In the genomic region with DNA sequence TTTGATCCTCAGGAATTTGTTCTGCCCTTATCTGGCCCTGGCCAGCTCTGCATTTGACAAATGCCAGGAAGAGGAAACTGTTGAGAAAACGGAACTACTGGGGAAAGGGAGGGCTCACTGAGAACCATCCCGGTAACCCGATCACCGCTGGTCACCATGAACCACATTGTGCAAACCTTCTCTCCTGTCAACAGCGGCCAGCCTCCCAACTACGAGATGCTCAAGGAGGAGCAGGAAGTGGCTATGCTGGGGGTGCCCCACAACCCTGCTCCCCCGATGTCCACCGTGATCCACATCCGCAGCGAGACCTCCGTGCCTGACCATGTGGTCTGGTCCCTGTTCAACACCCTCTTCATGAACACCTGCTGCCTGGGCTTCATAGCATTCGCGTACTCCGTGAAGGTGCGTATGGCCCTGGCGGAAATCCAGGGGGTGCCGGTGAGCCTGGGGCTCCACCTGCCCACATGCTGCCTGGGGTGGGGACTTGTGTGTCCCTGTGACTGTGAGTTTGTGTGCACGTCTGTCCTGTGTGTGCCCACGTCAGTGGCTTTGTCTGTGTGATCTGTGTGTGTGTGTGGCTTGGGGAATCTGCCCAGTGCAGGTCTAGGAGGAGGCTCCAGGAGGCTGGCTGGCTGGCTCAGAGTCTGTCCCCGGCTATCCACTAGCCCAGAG, we compare ENCODE assay signal across 1 cellular context.
TF ChIP-seq lines count a peak whose summit lies in the region.

No MANE protein-coding gene starts in this region.

TF ChIP-seq in HEK293, 187 proteins besides CTCF, POLR2A, EP300 and RAD21:
- TF ChIP-seq, protein P1, sequence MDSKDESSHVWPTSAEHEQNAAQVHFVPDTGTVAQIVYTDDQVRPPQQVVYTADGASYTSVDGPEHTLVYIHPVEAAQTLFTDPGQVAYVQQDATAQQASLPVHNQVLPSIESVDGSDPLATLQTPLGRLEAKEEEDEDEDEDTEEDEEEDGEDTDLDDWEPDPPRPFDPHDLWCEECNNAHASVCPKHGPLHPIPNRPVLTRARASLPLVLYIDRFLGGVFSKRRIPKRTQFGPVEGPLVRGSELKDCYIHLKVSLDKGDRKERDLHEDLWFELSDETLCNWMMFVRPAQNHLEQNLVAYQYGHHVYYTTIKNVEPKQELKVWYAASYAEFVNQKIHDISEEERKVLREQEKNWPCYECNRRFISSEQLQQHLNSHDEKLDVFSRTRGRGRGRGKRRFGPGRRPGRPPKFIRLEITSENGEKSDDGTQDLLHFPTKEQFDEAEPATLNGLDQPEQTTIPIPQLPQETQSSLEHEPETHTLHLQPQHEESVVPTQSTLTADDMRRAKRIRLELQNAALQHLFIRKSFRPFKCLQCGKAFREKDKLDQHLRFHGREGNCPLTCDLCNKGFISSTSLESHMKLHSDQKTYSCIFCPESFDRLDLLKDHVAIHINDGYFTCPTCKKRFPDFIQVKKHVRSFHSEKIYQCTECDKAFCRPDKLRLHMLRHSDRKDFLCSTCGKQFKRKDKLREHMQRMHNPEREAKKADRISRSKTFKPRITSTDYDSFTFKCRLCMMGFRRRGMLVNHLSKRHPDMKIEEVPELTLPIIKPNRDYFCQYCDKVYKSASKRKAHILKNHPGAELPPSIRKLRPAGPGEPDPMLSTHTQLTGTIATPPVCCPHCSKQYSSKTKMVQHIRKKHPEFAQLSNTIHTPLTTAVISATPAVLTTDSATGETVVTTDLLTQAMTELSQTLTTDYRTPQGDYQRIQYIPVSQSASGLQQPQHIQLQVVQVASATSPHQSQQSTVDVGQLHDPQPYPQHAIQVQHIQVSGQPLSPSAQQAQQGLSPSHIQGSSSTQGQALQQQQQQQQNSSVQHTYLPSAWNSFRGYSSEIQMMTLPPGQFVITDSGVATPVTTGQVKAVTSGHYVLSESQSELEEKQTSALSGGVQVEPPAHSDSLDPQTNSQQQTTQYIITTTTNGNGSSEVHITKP (tag by site-specific recombination; IDR thresholded peaks at IDR 0.05) = peak; percentile 57
- TF ChIP-seq ZNF335 (tag by site-specific recombination; conservative IDR thresholded peaks at IDR 0.05) = 0 out of 2 replicates have a peak, but pooled peaks have one; percentile 25
- TF ChIP-seq, protein P2, sequence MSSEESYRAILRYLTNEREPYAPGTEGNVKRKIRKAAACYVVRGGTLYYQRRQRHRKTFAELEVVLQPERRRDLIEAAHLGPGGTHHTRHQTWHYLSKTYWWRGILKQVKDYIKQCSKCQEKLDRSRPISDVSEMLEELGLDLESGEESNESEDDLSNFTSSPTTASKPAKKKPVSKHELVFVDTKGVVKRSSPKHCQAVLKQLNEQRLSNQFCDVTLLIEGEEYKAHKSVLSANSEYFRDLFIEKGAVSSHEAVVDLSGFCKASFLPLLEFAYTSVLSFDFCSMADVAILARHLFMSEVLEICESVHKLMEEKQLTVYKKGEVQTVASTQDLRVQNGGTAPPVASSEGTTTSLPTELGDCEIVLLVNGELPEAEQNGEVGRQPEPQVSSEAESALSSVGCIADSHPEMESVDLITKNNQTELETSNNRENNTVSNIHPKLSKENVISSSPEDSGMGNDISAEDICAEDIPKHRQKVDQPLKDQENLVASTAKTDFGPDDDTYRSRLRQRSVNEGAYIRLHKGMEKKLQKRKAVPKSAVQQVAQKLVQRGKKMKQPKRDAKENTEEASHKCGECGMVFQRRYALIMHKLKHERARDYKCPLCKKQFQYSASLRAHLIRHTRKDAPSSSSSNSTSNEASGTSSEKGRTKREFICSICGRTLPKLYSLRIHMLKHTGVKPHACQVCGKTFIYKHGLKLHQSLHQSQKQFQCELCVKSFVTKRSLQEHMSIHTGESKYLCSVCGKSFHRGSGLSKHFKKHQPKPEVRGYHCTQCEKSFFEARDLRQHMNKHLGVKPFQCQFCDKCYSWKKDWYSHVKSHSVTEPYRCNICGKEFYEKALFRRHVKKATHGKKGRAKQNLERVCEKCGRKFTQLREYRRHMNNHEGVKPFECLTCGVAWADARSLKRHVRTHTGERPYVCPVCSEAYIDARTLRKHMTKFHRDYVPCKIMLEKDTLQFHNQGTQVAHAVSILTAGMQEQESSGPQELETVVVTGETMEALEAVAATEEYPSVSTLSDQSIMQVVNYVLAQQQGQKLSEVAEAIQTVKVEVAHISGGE (tag by site-specific recombination; conservative IDR thresholded peaks at IDR 0.05; ENCODE audit: low read depth) = peak; percentile 44; the same call in 1 of the 2 replicates
- 0 out of 2 replicates have a peak, but pooled peaks have one; percentile 29 for TF ChIP-seq SP2 (tag by site-specific recombination; IDR thresholded peaks at IDR 0.05)
